8 cellular contexts compared by ENCODE assay signal in genomic region chr3:49199244-49199899, GRCh38. TPM values are rescaled to one million over a fixed set of nuclear protein-coding genes. Genes with fewer than 3 reads are reported as not detected.
DNase-seq lines count a peak whose midpoint lies in the region; ATAC-seq and TF ChIP-seq lines count a peak whose summit lies in the region.

No MANE protein-coding gene starts in this region.

- no peak for ATAC-seq in HG03378 (IDR thresholded peaks at IDR 0.05; ENCODE audit: unreplicated experiment)
- no peak for ATAC-seq in GM18858 (IDR thresholded peaks at IDR 0.05; ENCODE audit: unreplicated experiment)

- H2AFZ ChIP-seq in mammary epithelial cell (ENCODE audit: low read depth, low read length) = peak overlapping the region; percentile 74

- in situ Hi-C loops in mammary epithelial cell (cut with MboI; ENCODE audit: low sequenced_read_pairs in 2 of 2) = no loop called here

- BruUV-seq in mammary epithelial cell (replicated peaks; lab: Mats Ljungman, UMichigan) = no TSS peak

- DNase-seq in GM20000 (ENCODE audit: low spot score) (peak; percentile 9), mammary epithelial cell (peak; percentile 7), iPS-NIHi11 (ENCODE audit: low spot score) (peak; percentile 78), skeletal muscle cell (ENCODE audit: low read depth) (peak; percentile 48), HuH-7 (ENCODE audit: low spot score) (no peak), SHP77 (lab: John Stamatoyannopoulos, UW) (no peak)

- 42% methylated on average over 5 of the region's 52 CpGs for WGBS in mammary epithelial cell (ENCODE audit: low coverage, missing lambda C conversion rate)

- TF ChIP-seq CTCF in GM20000 (IDR thresholded peaks at IDR 0.05; ENCODE audit: extremely low read depth, missing control alignments) = no peak
- TF ChIP-seq CTCF in mammary epithelial cell (conservative IDR thresholded peaks at IDR 0.05 in 1 of 2, IDR thresholded peaks at IDR 0.05 in 1 of 2; ENCODE audit: extremely low read depth in 1 of 2, insufficient read depth in 1 of 2, low read depth in 1 of 2, low read length in 2 of 2) = no peak

- H4K20me1 ChIP-seq in mammary epithelial cell (ENCODE audit: insufficient read depth, low read length) = no peaks in the 10 kb centered on the region

- H3K27ac ChIP-seq in mammary epithelial cell (ENCODE audit: insufficient read depth, low read depth, low read length) = no peak overlapping the region

- CTCF ChIA-PET in mammary epithelial cell (lab: Charles Lee; ENCODE audit: low non-redundant PET) = no interaction called here

- no peaks in the 10 kb centered on the region for H3K9me3 ChIP-seq in mammary epithelial cell (replicated peaks; ENCODE audit: insufficient read depth, low read length)

- H3K4me3 ChIP-seq in mammary epithelial cell (replicated peaks in 1 of 3; ENCODE audit: insufficient read depth in 1 of 3, low read depth in 2 of 3, low read length in 3 of 3) (peak overlapping the region in 1 of 3 experiments; percentile 11), skeletal muscle cell (ENCODE audit: low read depth, low read length) (peak overlapping the region; percentile 46)

- no peaks in the 10 kb centered on the region for H3K27me3 ChIP-seq in mammary epithelial cell (ENCODE audit: insufficient read depth, low read length)

- no peak overlapping the region for H3K9ac ChIP-seq in mammary epithelial cell (ENCODE audit: insufficient read depth, low read length)

- H3K79me2 ChIP-seq in mammary epithelial cell (ENCODE audit: insufficient read depth, low read length) = no peaks in the 10 kb centered on the region

- intact Hi-C loops in mammary epithelial cell (cut with micrococcal nuclease) = no loop called here

- H3K4me1 ChIP-seq in mammary epithelial cell (ENCODE audit: insufficient read depth, low read length) = peaks cover 6% of the 10 kb centered on the region

- dilution Hi-C loops in mammary epithelial cell (cut with HindIII; ENCODE audit: low sequenced_read_pairs) = no loop called here

- H3K36me3 ChIP-seq in mammary epithelial cell (ENCODE audit: insufficient read depth, low read length) = no peaks in the 10 kb centered on the region

- peak overlapping the region; percentile 57 for H3K4me2 ChIP-seq in mammary epithelial cell (ENCODE audit: insufficient read depth, low read depth, low read length)

RNA-seq across cellular contexts. Expression of gene KLHDC8B, which starts 28.0 kb away (rescaled TPM):
- total RNA-seq in mammary epithelial cell = 10 to 100 TPM; 10.9 to 25.7 TPM
- polyA plus RNA-seq in mammary epithelial cell = 16.9 TPM
- polyA minus RNA-seq in mammary epithelial cell = 8.2 TPM

RNA-seq across cellular contexts. Expression of gene CCDC71, which starts 33.2 kb away (rescaled TPM):
- 10 to 100 TPM; 22.3 to 25.7 TPM for total RNA-seq in mammary epithelial cell
- 22.5 TPM for polyA plus RNA-seq in mammary epithelial cell
- polyA minus RNA-seq in mammary epithelial cell = 39.1 TPM

Comparison
In these comparisons a context has a peak if more than half of its experiments do, and no peak if none do; other contexts are left out.
1. DNase-seq: peak in GM20000 (single experiment), mammary epithelial cell (single experiment), iPS-NIHi11 (single experiment) and skeletal muscle cell (single experiment); none in HuH-7 (single experiment) and SHP77 (0 of 2).